28 cellular contexts compared by ENCODE assay signal in genomic region chr7:17044868-17045267, GRCh38.
DNase-seq lines count a peak whose midpoint lies in the region; ATAC-seq, FAIRE-seq and TF ChIP-seq lines count a peak whose summit lies in the region.
"Had no signal": no experiment of that assay in that cellular context is flagged by ENCODE, and none has a peak within 500 bp of the region (broad histone marks: within the 10 kb centered on the region; RNA-seq: fewer than 3 reads in every experiment).

No MANE protein-coding gene starts in this region.

- peak; percentile 17 for FAIRE-seq in astrocyte (lab: Jason Lieb, UNC)
- FAIRE-seq: colon, D721Med, frontal cortex, islet of Langerhans had no signal

- H3K4me3 Mint-ChIP-seq in natural killer cell = no peak overlapping the region
- no peak overlapping the region for H3K4me3 Mint-ChIP-seq in natural killer cell treated with Interleukin-12 subunit alpha and Interleukin-12 subunit beta and Interleukin-15 and Interleukin-18, amount 100 ng/mL, for 72 hours
- no peak overlapping the region for H3K4me3 Mint-ChIP-seq in astrocyte (ENCODE audit: unreplicated experiment)
- no peak overlapping the region for H3K4me3 Mint-ChIP-seq in stimulated activated naive B cell treated with anti-CD40 and anti-IgM and Interleukin-4, amounts not matched to agents 10 μg/mL and 1 μg/mL and 100 μg/mL, for 72 hours
- no peak overlapping the region for H3K4me3 Mint-ChIP-seq in activated T-helper 1 cell treated with anti-CD3 and anti-CD28 coated beads, Interleukin-12 subunit alpha, Interleukin-12 subunit beta, Interleukin-2, Interleukin-4 antibody, amounts not matched to agents 30 ng/mL and 10 ng/mL and 1 ng/mL, durations not matched to agents 14 hours and 24 hours and 36 hours
- H3K4me3 Mint-ChIP-seq: activated CD4-positive, alpha-beta memory T cell treated with anti-CD3 and anti-CD28 coated beads for 36 hours; brain; H9 had no signal

- no peak overlapping the region for H2AFZ ChIP-seq in astrocyte (ENCODE audit: low read depth, low read length)
- H2AFZ ChIP-seq: parathyroid adenoma had no signal

- no peak for TF ChIP-seq POLR2A in NB4 (IDR thresholded peaks at IDR 0.05; ENCODE audit: extremely low read depth, insufficient read length)

- intact Hi-C loops in natural killer cell (cut with micrococcal nuclease) = no loop called here
- intact Hi-C loops in upper lobe of right lung (cut with DNase I) = no loop called here
- intact Hi-C loops in activated T-helper 1 cell treated with anti-CD3 and anti-CD28 coated beads, Interleukin-12 subunit alpha, Interleukin-12 subunit beta, Interleukin-2, Interleukin-4 antibody, amounts not matched to agents 30 ng/mL and 10 ng/mL and 1 ng/mL, durations not matched to agents 14 hours and 24 hours and 36 hours (cut with micrococcal nuclease) = loop anchor here (5.0 kb wide), 2 partner anchors 97 to 113 kb away; no protein-coding TSS in a partner anchor

- H3K79me2 ChIP-seq in astrocyte (ENCODE audit: insufficient read depth, low read length) = no peaks in the 10 kb centered on the region
- H3K79me2 ChIP-seq: parathyroid adenoma had no signal

- ATAC-seq in natural killer cell (peak in 2 of 3 donors; percentile 38 to 53), upper lobe of right lung (peak; percentile 61)
- ATAC-seq in natural killer cell treated with Interleukin-12 subunit alpha and Interleukin-12 subunit beta and Interleukin-15 and Interleukin-18, amount 100 ng/mL, for 72 hours = no peak
- ATAC-seq in stimulated activated naive B cell treated with anti-CD40 and anti-IgM and Interleukin-4, amounts not matched to agents 10 μg/mL and 1 μg/mL and 100 μg/mL, for 72 hours (replicated peaks) = no peak
- ATAC-seq: activated CD4-positive, CD25-positive, alpha-beta regulatory T cell treated with anti-CD3 and anti-CD28 coated beads, Interleukin-2, amount 50 U/mL, for 24 hours; right cardiac atrium had no signal

- H3K9me3 ChIP-seq in astrocyte (ENCODE audit: insufficient read depth, low read depth, low read length) (no peaks in the 10 kb centered on the region), upper lobe of right lung (no peaks in the 10 kb centered on the region)
- H3K9me3 ChIP-seq: esophagus squamous epithelium, spleen, testis had no signal

- H3K4me3 ChIP-seq in NB4 (ENCODE audit: low read depth, low read length) (no peak overlapping the region), astrocyte (ENCODE audit: insufficient read depth, low read depth, low read length) (no peak overlapping the region), upper lobe of right lung (no peak overlapping the region)
- H3K4me3 ChIP-seq: esophagus squamous epithelium, spleen, testis had no signal

- H3K27me3 ChIP-seq in astrocyte (ENCODE audit: insufficient read depth, low read length) (no peaks in the 10 kb centered on the region), upper lobe of right lung (no peaks in the 10 kb centered on the region)
- H3K27me3 ChIP-seq: esophagus squamous epithelium, spleen, testis had no signal

- H3K9ac ChIP-seq in astrocyte (ENCODE audit: low read length) = no peak overlapping the region
- H3K9ac ChIP-seq: parathyroid adenoma had no signal

- H3K36me3 Mint-ChIP-seq in natural killer cell (no peaks in the 10 kb centered on the region), astrocyte (ENCODE audit: low read depth, unreplicated experiment) (peaks cover 2% of the 10 kb centered on the region)
- H3K36me3 Mint-ChIP-seq in natural killer cell treated with Interleukin-12 subunit alpha and Interleukin-12 subunit beta and Interleukin-15 and Interleukin-18, amount 100 ng/mL, for 72 hours = peaks cover 4% of the 10 kb centered on the region
- H3K36me3 Mint-ChIP-seq in stimulated activated naive B cell treated with anti-CD40 and anti-IgM and Interleukin-4, amounts not matched to agents 10 μg/mL and 1 μg/mL and 100 μg/mL, for 72 hours = no peaks in the 10 kb centered on the region
- H3K36me3 Mint-ChIP-seq in activated T-helper 1 cell treated with anti-CD3 and anti-CD28 coated beads, Interleukin-12 subunit alpha, Interleukin-12 subunit beta, Interleukin-2, Interleukin-4 antibody, amounts not matched to agents 30 ng/mL and 10 ng/mL and 1 ng/mL, durations not matched to agents 14 hours and 24 hours and 36 hours (ENCODE audit: low read depth) = no peaks in the 10 kb centered on the region
- H3K36me3 Mint-ChIP-seq: activated CD4-positive, alpha-beta memory T cell treated with anti-CD3 and anti-CD28 coated beads for 36 hours; brain had no signal

- H3K4me1 ChIP-seq in astrocyte (ENCODE audit: insufficient read depth, low read length) (peaks cover 15% of the 10 kb centered on the region), upper lobe of right lung (peaks cover 36% of the 10 kb centered on the region)
- H3K4me1 ChIP-seq: parathyroid adenoma, testis had no signal

- no peaks in the 10 kb centered on the region for H4K20me1 ChIP-seq in astrocyte (ENCODE audit: insufficient read depth, low read length)

- no peak overlapping the region for H3K4me2 ChIP-seq in astrocyte (ENCODE audit: low read length)

- TF ChIP-seq CTCF in natural killer cell (IDR thresholded peaks at IDR 0.05) = no peak
- no peak for TF ChIP-seq CTCF in NB4 (IDR thresholded peaks at IDR 0.05; ENCODE audit: low read depth, low read length)
- TF ChIP-seq CTCF in astrocyte (IDR thresholded peaks at IDR 0.05; ENCODE audit: insufficient read depth, low read depth, low read length) = no peak
- TF ChIP-seq CTCF in upper lobe of right lung (IDR thresholded peaks at IDR 0.05) = no peak

- no peak for DNase-seq in natural killer cell
- no peak for DNase-seq in natural killer cell treated with Interleukin-12 subunit alpha and Interleukin-12 subunit beta and Interleukin-15 and Interleukin-18, amount 100 ng/mL, for 72 hours (ENCODE audit: low spot score)
- peak; percentile 71 for DNase-seq in NB4 (ENCODE audit: low read depth)
- no peak for DNase-seq in astrocyte (ENCODE audit: low read depth)
- DNase-seq in upper lobe of right lung = no peak
- DNase-seq in NCI-H1092 treated with DMSO at 0.1 percent for 48 hours (lab: John Stamatoyannopoulos, UW) = no peak
- DNase-seq in stimulated activated naive B cell treated with anti-CD40 and anti-IgM and Interleukin-4, amounts not matched to agents 10 μg/mL and 1 μg/mL and 100 μg/mL, for 72 hours = no peak
- DNase-seq in activated T-helper 1 cell treated with anti-CD3 and anti-CD28 coated beads, Interleukin-12 subunit alpha, Interleukin-12 subunit beta, Interleukin-2, Interleukin-4 antibody, amounts not matched to agents 30 ng/mL and 10 ng/mL and 1 ng/mL, durations not matched to agents 14 hours and 24 hours and 36 hours (ENCODE audit: low spot score) = no peak
- DNase-seq: activated CD4-positive, alpha-beta memory T cell treated with anti-CD3 and anti-CD28 coated beads for 36 hours; activated CD8-positive, alpha-beta memory T cell treated with anti-CD3 and anti-CD28 coated beads, Interleukin-2, amount 50 U/mL, for 48 hours; activated effector memory CD4-positive, alpha-beta T cell treated with Interleukin-2 at 50 U/mL for 16 hours; C1 segment of cervical spinal cord; esophagus squamous epithelium; H9; hippocampal formation; NCI-H1436; right cardiac atrium; spleen; stimulated activated CD4-positive, alpha-beta T cell treated with anti-CD3 and anti-CD28 coated beads, Interleukin-4, amount 100 ng/mL, for 1 hour; stimulated activated naive CD4-positive, alpha-beta T cell treated with Interleukin-2 at 50 U/mL for 16 hours; testis had no signal

- H3K9me3 Mint-ChIP-seq in natural killer cell (no peaks in the 10 kb centered on the region), astrocyte (ENCODE audit: unreplicated experiment) (peaks cover 3% of the 10 kb centered on the region)
- peaks cover 7% of the 10 kb centered on the region for H3K9me3 Mint-ChIP-seq in natural killer cell treated with Interleukin-12 subunit alpha and Interleukin-12 subunit beta and Interleukin-15 and Interleukin-18, amount 100 ng/mL, for 72 hours
- no peaks in the 10 kb centered on the region for H3K9me3 Mint-ChIP-seq in stimulated activated naive B cell treated with anti-CD40 and anti-IgM and Interleukin-4, amounts not matched to agents 10 μg/mL and 1 μg/mL and 100 μg/mL, for 72 hours
- no peaks in the 10 kb centered on the region for H3K9me3 Mint-ChIP-seq in activated T-helper 1 cell treated with anti-CD3 and anti-CD28 coated beads, Interleukin-12 subunit alpha, Interleukin-12 subunit beta, Interleukin-2, Interleukin-4 antibody, amounts not matched to agents 30 ng/mL and 10 ng/mL and 1 ng/mL, durations not matched to agents 14 hours and 24 hours and 36 hours
- H3K9me3 Mint-ChIP-seq: activated CD4-positive, alpha-beta memory T cell treated with anti-CD3 and anti-CD28 coated beads for 36 hours; H9 had no signal

- peaks cover 15 to 28% of the 10 kb centered on the region in 2 donors for H3K4me1 Mint-ChIP-seq in natural killer cell
- peaks cover 30 to 33% of the 10 kb centered on the region in 2 donors for H3K4me1 Mint-ChIP-seq in natural killer cell treated with Interleukin-12 subunit alpha and Interleukin-12 subunit beta and Interleukin-15 and Interleukin-18, amount 100 ng/mL, for 72 hours (ENCODE audit: low read depth in 2 of 2)
- peaks cover 8% of the 10 kb centered on the region for H3K4me1 Mint-ChIP-seq in astrocyte (ENCODE audit: low read depth, unreplicated experiment)
- peaks cover 6 to 14% of the 10 kb centered on the region in 2 donors for H3K4me1 Mint-ChIP-seq in stimulated activated naive B cell treated with anti-CD40 and anti-IgM and Interleukin-4, amounts not matched to agents 10 μg/mL and 1 μg/mL and 100 μg/mL, for 72 hours
- peaks cover 20% of the 10 kb centered on the region for H3K4me1 Mint-ChIP-seq in activated T-helper 1 cell treated with anti-CD3 and anti-CD28 coated beads, Interleukin-12 subunit alpha, Interleukin-12 subunit beta, Interleukin-2, Interleukin-4 antibody, amounts not matched to agents 30 ng/mL and 10 ng/mL and 1 ng/mL, durations not matched to agents 14 hours and 24 hours and 36 hours (ENCODE audit: low read depth)

- H3K27ac ChIP-seq in astrocyte (ENCODE audit: low read depth, low read length) = no peak overlapping the region
- H3K27ac ChIP-seq in upper lobe of right lung = no peak overlapping the region
- H3K27ac ChIP-seq: esophagus squamous epithelium, parathyroid adenoma, testis had no signal

- H3K36me3 ChIP-seq in astrocyte (ENCODE audit: insufficient read depth, low read length) (no peaks in the 10 kb centered on the region), upper lobe of right lung (no peaks in the 10 kb centered on the region)
- H3K36me3 ChIP-seq: esophagus squamous epithelium, spleen had no signal

- H3K27me3 Mint-ChIP-seq in natural killer cell (ENCODE audit: low read depth in 2 of 2) (no peaks in the 10 kb centered on the region), astrocyte (ENCODE audit: low read depth, unreplicated experiment) (no peaks in the 10 kb centered on the region)
- no peaks in the 10 kb centered on the region for H3K27me3 Mint-ChIP-seq in natural killer cell treated with Interleukin-12 subunit alpha and Interleukin-12 subunit beta and Interleukin-15 and Interleukin-18, amount 100 ng/mL, for 72 hours
- H3K27me3 Mint-ChIP-seq in stimulated activated naive B cell treated with anti-CD40 and anti-IgM and Interleukin-4, amounts not matched to agents 10 μg/mL and 1 μg/mL and 100 μg/mL, for 72 hours = peaks cover 4 to 8% of the 10 kb centered on the region in 2 donors
- no peaks in the 10 kb centered on the region for H3K27me3 Mint-ChIP-seq in activated T-helper 1 cell treated with anti-CD3 and anti-CD28 coated beads, Interleukin-12 subunit alpha, Interleukin-12 subunit beta, Interleukin-2, Interleukin-4 antibody, amounts not matched to agents 30 ng/mL and 10 ng/mL and 1 ng/mL, durations not matched to agents 14 hours and 24 hours and 36 hours (ENCODE audit: insufficient read depth)
- H3K27me3 Mint-ChIP-seq: activated CD4-positive, alpha-beta memory T cell treated with anti-CD3 and anti-CD28 coated beads for 36 hours; brain had no signal

- H3K27ac Mint-ChIP-seq in natural killer cell (no peak overlapping the region), astrocyte (ENCODE audit: unreplicated experiment) (no peak overlapping the region)
- H3K27ac Mint-ChIP-seq in natural killer cell treated with Interleukin-12 subunit alpha and Interleukin-12 subunit beta and Interleukin-15 and Interleukin-18, amount 100 ng/mL, for 72 hours = peak overlapping the region in 1 of 2 donors; percentile 79
- no peak overlapping the region for H3K27ac Mint-ChIP-seq in stimulated activated naive B cell treated with anti-CD40 and anti-IgM and Interleukin-4, amounts not matched to agents 10 μg/mL and 1 μg/mL and 100 μg/mL, for 72 hours
- no peak overlapping the region for H3K27ac Mint-ChIP-seq in activated T-helper 1 cell treated with anti-CD3 and anti-CD28 coated beads, Interleukin-12 subunit alpha, Interleukin-12 subunit beta, Interleukin-2, Interleukin-4 antibody, amounts not matched to agents 30 ng/mL and 10 ng/mL and 1 ng/mL, durations not matched to agents 14 hours and 24 hours and 36 hours
- H3K27ac Mint-ChIP-seq: activated CD4-positive, alpha-beta memory T cell treated with anti-CD3 and anti-CD28 coated beads for 36 hours; brain; H9 had no signal

Comparison
In these comparisons a context has a peak if more than half of its experiments do, and no peak if none do; other contexts are left out.
1. ATAC-seq: peak in natural killer cell (2 of 3) and upper lobe of right lung (single experiment); none in natural killer cell treated with Interleukin-12 subunit alpha and Interleukin-12 subunit beta and Interleukin-15 and Interleukin-18, amount 100 ng/mL, for 72 hours (0 of 2) and stimulated activated naive B cell treated with anti-CD40 and anti-IgM and Interleukin-4, amounts not matched to agents 10 μg/mL and 1 μg/mL and 100 μg/mL, for 72 hours (0 of 2).